11 cellular contexts compared by ENCODE assay signal in the genomic region with DNA sequence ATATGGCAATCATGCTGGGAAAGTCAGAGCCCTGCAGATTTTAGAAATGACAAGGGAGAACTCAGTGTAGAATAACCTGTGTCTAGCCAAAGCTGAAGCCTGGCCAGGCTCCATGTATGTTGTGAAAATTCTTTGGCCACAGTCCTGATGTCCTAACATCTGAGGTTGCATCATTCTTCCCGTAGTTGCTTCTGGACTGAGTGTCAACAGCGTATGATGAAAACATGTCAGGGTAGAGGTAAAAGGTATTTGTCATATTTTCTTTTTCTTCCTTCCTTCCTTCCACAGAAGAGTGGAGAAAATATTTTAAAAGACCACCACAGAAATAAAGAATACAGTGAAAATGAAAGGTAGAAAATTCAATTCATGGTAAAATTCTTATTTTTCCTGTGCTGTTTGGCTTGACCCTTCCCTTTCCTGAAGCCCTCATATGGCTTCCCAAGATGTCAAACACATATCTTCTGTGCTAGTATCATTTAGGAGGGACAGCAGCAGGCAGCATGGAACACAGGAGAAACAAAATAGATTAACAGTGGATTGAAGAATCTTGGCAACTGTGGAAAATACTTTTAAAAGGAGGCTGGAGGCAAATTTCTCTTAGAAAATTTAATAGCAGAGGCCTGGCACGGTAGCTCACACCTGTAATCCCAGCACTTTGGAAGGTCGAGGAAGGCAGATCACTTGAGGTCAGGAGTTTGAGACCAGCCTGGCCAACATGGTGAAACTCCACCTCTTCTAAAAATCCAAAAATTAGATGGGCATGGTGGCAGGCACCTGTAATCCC. TPM values are rescaled to one million over a fixed set of nuclear protein-coding genes. Genes with fewer than 3 reads are reported as not detected.
DNase-seq lines count a peak whose midpoint lies in the region; ATAC-seq and TF ChIP-seq lines count a peak whose summit lies in the region.
"Had no signal": no experiment of that assay in that cellular context is flagged by ENCODE, and none has a peak within 500 bp of the region (broad histone marks: within the 10 kb centered on the region; RNA-seq: fewer than 3 reads in every experiment).

No MANE protein-coding gene starts in this region.

- H3K27me3 Mint-ChIP-seq in neural progenitor cell (ENCODE audit: insufficient read depth, low read depth): peaks cover 3% of the 10 kb centered on the region

- peaks cover 4% of the 10 kb centered on the region for H3K4me1 Mint-ChIP-seq in neural progenitor cell
- H3K4me1 Mint-ChIP-seq: CD4-positive, alpha-beta memory T cell; T-cell had no signal

- DNase-seq in AG09309 (ENCODE audit: low read depth): peak; percentile 90
- peak; percentile 79 for DNase-seq in NCI-H226
- no peak for DNase-seq in neural progenitor cell (ENCODE audit: low spot score)
- DNase-seq in Karpas-422: no peak
- DNase-seq: CD4-positive, alpha-beta memory T cell; T-cell had no signal

- no peaks in the 10 kb centered on the region for H4K20me1 ChIP-seq in neural progenitor cell (ENCODE audit: low read depth)
- no peaks in the 10 kb centered on the region for H4K20me1 ChIP-seq in Karpas-422 (ENCODE audit: insufficient read depth, low read depth, low read length)

- H2AFZ ChIP-seq in neural progenitor cell (replicated peaks) (no peak overlapping the region), Karpas-422 (ENCODE audit: low read length) (no peak overlapping the region)

- no peaks in the 10 kb centered on the region for H3K36me3 Mint-ChIP-seq in neural progenitor cell
- H3K36me3 Mint-ChIP-seq: CD4-positive, alpha-beta memory T cell; T-cell had no signal

- H3F3A ChIP-seq in neural progenitor cell (ENCODE audit: low read depth): no peaks in the 10 kb centered on the region

- peak overlapping the region; percentile 15 for H3K27ac Mint-ChIP-seq in neural progenitor cell
- H3K27ac Mint-ChIP-seq: activated naive CD8-positive, alpha-beta T cell; CD4-positive, alpha-beta memory T cell; T-cell had no signal

- H3K9me3 ChIP-seq in neural progenitor cell (ENCODE audit: low read depth) (no peaks in the 10 kb centered on the region), Karpas-422 (ENCODE audit: low read length) (no peaks in the 10 kb centered on the region)

- H3K4me2 ChIP-seq in neural progenitor cell (no peak overlapping the region), Karpas-422 (ENCODE audit: low read depth, low read length, poor library complexity, severe bottlenecking) (no peak overlapping the region)

- TF ChIP-seq CTCF in AG09309 (IDR thresholded peaks at IDR 0.05; ENCODE audit: control insufficient read depth, insufficient read depth, low read depth, low read length, missing control alignments) (no peak), neural progenitor cell (IDR thresholded peaks at IDR 0.05) (no peak)

- H3K9me2 ChIP-seq in Karpas-422 (replicated peaks; ENCODE audit: insufficient read depth, low read length): no peaks in the 10 kb centered on the region

- no peak overlapping the region for H3K4me3 ChIP-seq in AG09309 (ENCODE audit: control insufficient read depth, low read depth, low read length)
- H3K4me3 ChIP-seq in neural progenitor cell: no peak overlapping the region
- H3K4me3 ChIP-seq in Karpas-422 (ENCODE audit: low read length): no peak overlapping the region

- H3K9ac ChIP-seq in neural progenitor cell (no peak overlapping the region), Karpas-422 (ENCODE audit: low read length) (no peak overlapping the region)

- H3K27ac ChIP-seq in neural progenitor cell (no peak overlapping the region), Karpas-422 (ENCODE audit: low read length) (no peak overlapping the region)

- H3K4me3 Mint-ChIP-seq in neural progenitor cell: no peak overlapping the region
- H3K4me3 Mint-ChIP-seq: activated naive CD8-positive, alpha-beta T cell; CD4-positive, alpha-beta memory T cell; T-cell had no signal

- H3K79me2 ChIP-seq in neural progenitor cell (ENCODE audit: low read depth): no peaks in the 10 kb centered on the region
- no peaks in the 10 kb centered on the region for H3K79me2 ChIP-seq in Karpas-422 (ENCODE audit: low read length)

- peak; percentile 89 for ATAC-seq in esophagus mucosa
- no peak for ATAC-seq in HG02623 (IDR thresholded peaks at IDR 0.05; ENCODE audit: unreplicated experiment)
- ATAC-seq in GM21526 (IDR thresholded peaks at IDR 0.05; ENCODE audit: low FRiP score, unreplicated experiment): no peak
- no peak for ATAC-seq in HG02852 (IDR thresholded peaks at IDR 0.05; ENCODE audit: unreplicated experiment)
- ATAC-seq: T-cell had no signal

- no peaks in the 10 kb centered on the region for H3K36me3 ChIP-seq in neural progenitor cell
- no peaks in the 10 kb centered on the region for H3K36me3 ChIP-seq in Karpas-422 (ENCODE audit: insufficient read depth, low read length)

- no peaks in the 10 kb centered on the region for H3K27me3 ChIP-seq in neural progenitor cell
- H3K27me3 ChIP-seq in Karpas-422 (ENCODE audit: low read length): no peaks in the 10 kb centered on the region

- peaks cover 3% of the 10 kb centered on the region for H3K4me1 ChIP-seq in neural progenitor cell
- peaks cover 5% of the 10 kb centered on the region for H3K4me1 ChIP-seq in Karpas-422 (ENCODE audit: low read length)

- H3K9me3 Mint-ChIP-seq in neural progenitor cell: peaks cover 2% of the 10 kb centered on the region
- H3K9me3 Mint-ChIP-seq: CD4-positive, alpha-beta memory T cell; T-cell had no signal

RNA-seq across cellular contexts. Expression of a gene that starts 18.9 kb away (rescaled TPM):
- total RNA-seq in esophagus mucosa (17.3 TPM), neural progenitor cell (ENCODE audit: low replicate concordance) (24.4 and 37.8 TPM in 2 replicates)
- total RNA-seq in Karpas-422 (2014; rRNA removed; shearing (Covaris generic); ENCODE audit: low replicate concordance): 11.0 and 26.1 TPM in 2 replicates

Comparison
In these comparisons a context has a peak if more than half of its experiments do, and no peak if none do; other contexts are left out.
1. DNase-seq: peak in AG09309 (single experiment) and NCI-H226 (single experiment); none in neural progenitor cell (single experiment) and Karpas-422 (single experiment).